18 cellular contexts compared by ENCODE assay signal in genomic region chr17:33945641-33946546, GRCh38.
A peak's percentile ranks its signal among the peaks of the same experiment; 100 is the strongest.
DNase-seq lines count a peak whose midpoint lies in the region; ATAC-seq, FAIRE-seq and TF ChIP-seq lines count a peak whose summit lies in the region.
"Had no signal": no experiment of that assay in that cellular context is flagged by ENCODE, and none has a peak within 500 bp of the region (broad histone marks: within the 10 kb centered on the region; RNA-seq: fewer than 3 reads in every experiment).

No MANE protein-coding gene starts in this region.

- 0 out of 2 replicates have a peak overlapping the region, but pooled peaks have one; percentile 30 for H2AFZ ChIP-seq in K562 (ENCODE audit: low read depth, low read length)
- H2AFZ ChIP-seq: GM23248 had no signal

- peak; percentile 6 for TF ChIP-seq CTCF in GM06990 (IDR thresholded peaks at IDR 0.05; ENCODE audit: insufficient read depth, low read length, poor library complexity, severe bottlenecking)
- TF ChIP-seq CTCF in K562 (IDR thresholded peaks at IDR 0.05 in 2 of 3, conservative IDR thresholded peaks at IDR 0.05 in 1 of 3; ENCODE audit: insufficient read depth in 2 of 3, low read depth in 1 of 3, low read length in 3 of 3) = peak; percentile 27 to 30 (median 29); a peak in 3 of 6 replicates
- TF ChIP-seq CTCF in progenitor cell of endocrine pancreas (IDR thresholded peaks at IDR 0.05; ENCODE audit: unreplicated experiment) = no peak
- TF ChIP-seq CTCF in right lobe of liver (IDR thresholded peaks at IDR 0.05) = no peak

- WGBS in K562 (ENCODE audit: insufficient coverage, low coverage, missing lambda C conversion rate) = 16% methylated on average over 6 of the region's 6 CpGs
- WGBS in right lobe of liver (ENCODE audit: insufficient coverage, low coverage, low lambda C conversion rate, missing lambda C conversion rate) = 26% methylated on average over 6 of the region's 6 CpGs

- DNase-seq in GM06990 (ENCODE audit: extremely low read depth, insufficient read length) = no peak
- peak; percentile 16 for DNase-seq in NCI-H69 (lab: John Stamatoyannopoulos, UW)
- DNase-seq in K562 (ENCODE audit: extremely low read depth in 1 of 4, low spot score in 3 of 4) = peak in 3 of 4 experiments; percentile 23 to 28 (median 24)
- no peak for DNase-seq in progenitor cell of endocrine pancreas (ENCODE audit: low spot score, unreplicated experiment)
- DNase-seq in kidney glomerular epithelial cell (lab: John Stamatoyannopoulos, UW) = no peak
- no peak for DNase-seq in activated CD4-positive, alpha-beta T cell treated with anti-CD3 and anti-CD28 coated beads, Interleukin-2, amount 50 U/mL, for 1 hour
- DNase-seq in right lobe of liver = no peak
- DNase-seq: CD8-positive, alpha-beta memory T cell; GM23248; NCI-H1417; NCI-H187 treated with DMSO at 0.1 percent for 48 hours; NCI-H226; NCI-H524 had no signal

- H3K36me3 Mint-ChIP-seq in progenitor cell of endocrine pancreas (ENCODE audit: insufficient read depth) = no peaks in the 10 kb centered on the region
- H3K36me3 Mint-ChIP-seq: CD8-positive, alpha-beta memory T cell had no signal

- H3K79me2 ChIP-seq in K562 (ENCODE audit: control insufficient read depth, insufficient read depth, low read length) = no peaks in the 10 kb centered on the region

- H3K27me3 Mint-ChIP-seq in progenitor cell of endocrine pancreas = peaks cover 22% of the 10 kb centered on the region

- peak overlapping the region; percentile 44 for H3K27ac Mint-ChIP-seq in progenitor cell of endocrine pancreas
- H3K27ac Mint-ChIP-seq: CD8-positive, alpha-beta memory T cell had no signal

- H3K4me1 Mint-ChIP-seq in progenitor cell of endocrine pancreas (ENCODE audit: low read depth) = peaks cover 8% of the 10 kb centered on the region
- H3K4me1 Mint-ChIP-seq: CD8-positive, alpha-beta memory T cell had no signal

- no peak for TF ChIP-seq EP300 in K562 (IDR thresholded peaks at IDR 0.05; ENCODE audit: low read length)

- no peak for TF ChIP-seq POLR2A in K562 (conservative IDR thresholded peaks at IDR 0.05)
- TF ChIP-seq POLR2A in right lobe of liver (IDR thresholded peaks at IDR 0.05) = no peak

- H3K27me3 ChIP-seq in GM06990 (replicated peaks; ENCODE audit: control insufficient read depth, insufficient read depth, low read length) = no peaks in the 10 kb centered on the region; the same call in 1 of the 2 replicates
- no peaks in the 10 kb centered on the region for H3K27me3 ChIP-seq in K562 (ENCODE audit: control insufficient read depth in 2 of 2, insufficient read depth in 2 of 2, low read length in 2 of 2)
- no peaks in the 10 kb centered on the region for H3K27me3 ChIP-seq in right lobe of liver
- H3K27me3 ChIP-seq: BLaER1 treated with 17β-estradiol and CSF1 and Interleukin-3, amounts not matched to agents 10 nM and 100 nM had no signal

- H3K9ac ChIP-seq in K562 (ENCODE audit: insufficient read depth in 1 of 2, low read depth in 2 of 2, low read length in 2 of 2) = no peak overlapping the region
- H3K9ac ChIP-seq: BLaER1 treated with 17β-estradiol and CSF1 and Interleukin-3, amounts not matched to agents 10 nM and 100 nM; GM23248 had no signal

- intact Hi-C loops in K562 (cut with micrococcal nuclease) = no loop called here
- intact Hi-C loops in right lobe of liver (cut with DNase I) = no loop called here

- H3K27ac ChIP-seq in K562 (ENCODE audit: extremely low read depth, low read depth, low read length) = no peak overlapping the region
- H3K27ac ChIP-seq in right lobe of liver = no peak overlapping the region
- H3K27ac ChIP-seq: BLaER1 treated with 17β-estradiol and CSF1 and Interleukin-3, amounts not matched to agents 10 nM and 100 nM; GM23248; SK-N-MC had no signal

- POLR2A ChIA-PET in K562 (lab: Yijun Ruan, JAX) = interaction anchor here (3.1 kb wide), 1 partner anchor 10 kb away, joined by 11 read pairs; no protein-coding TSS in a partner anchor

- no peaks in the 10 kb centered on the region for H4K20me1 ChIP-seq in K562 (replicated peaks; ENCODE audit: control insufficient read depth, insufficient read depth, low read length)
- H4K20me1 ChIP-seq: BLaER1 treated with 17β-estradiol and CSF1 and Interleukin-3, amounts not matched to agents 10 nM and 100 nM had no signal

- ATAC-seq in K562 = no peak
- no peak for ATAC-seq in right lobe of liver
- ATAC-seq: Right ventricle myocardium inferior had no signal

- H3K4me1 ChIP-seq in K562 (replicated peaks in 1 of 2; ENCODE audit: control insufficient read depth in 2 of 2, insufficient read depth in 2 of 2, low read length in 2 of 2) = peaks cover 15 to 47% of the 10 kb centered on the region in 2 experiments; a peak in 4 of 5 replicates
- H3K4me1 ChIP-seq in right lobe of liver = no peaks in the 10 kb centered on the region
- H3K4me1 ChIP-seq: BLaER1 treated with 17β-estradiol and CSF1 and Interleukin-3, amounts not matched to agents 10 nM and 100 nM had no signal

- no peak overlapping the region for H3K4me3 Mint-ChIP-seq in progenitor cell of endocrine pancreas (ENCODE audit: low read depth)
- H3K4me3 Mint-ChIP-seq: CD8-positive, alpha-beta memory T cell had no signal

- H3K36me3 ChIP-seq in GM06990 (ENCODE audit: control insufficient read depth, insufficient read depth, low read length) (no peaks in the 10 kb centered on the region), K562 (ENCODE audit: control insufficient read depth, insufficient read depth, low read length) (no peaks in the 10 kb centered on the region), right lobe of liver (no peaks in the 10 kb centered on the region)
- H3K36me3 ChIP-seq: BLaER1 treated with 17β-estradiol and CSF1 and Interleukin-3, amounts not matched to agents 10 nM and 100 nM had no signal

- no peak overlapping the region for H3K4me2 ChIP-seq in K562 (ENCODE audit: insufficient read depth, low read length)
- H3K4me2 ChIP-seq: BLaER1 treated with 17β-estradiol and CSF1 and Interleukin-3, amounts not matched to agents 10 nM and 100 nM had no signal

- H3K9me3 ChIP-seq in K562 (replicated peaks; ENCODE audit: control insufficient read depth, insufficient read depth, low read depth, low read length) (no peaks in the 10 kb centered on the region), right lobe of liver (no peaks in the 10 kb centered on the region)
- H3K9me3 ChIP-seq: BLaER1 treated with 17β-estradiol and CSF1 and Interleukin-3, amounts not matched to agents 10 nM and 100 nM had no signal

- H3K4me3 ChIP-seq in GM06990 (replicated peaks; ENCODE audit: low read depth, low read length) (no peak overlapping the region), K562 (no peak overlapping the region), right lobe of liver (no peak overlapping the region)
- H3K4me3 ChIP-seq: BLaER1 treated with 17β-estradiol and CSF1 and Interleukin-3, amounts not matched to agents 10 nM and 100 nM; GM23248; SK-N-MC had no signal

- no TSS peak for BruUV-seq in K562 (replicated peaks; lab: Mats Ljungman, UMichigan)

- H3K9me1 ChIP-seq in K562 (ENCODE audit: control insufficient read depth, insufficient read depth, low read length) = no peaks in the 10 kb centered on the region

- no peaks in the 10 kb centered on the region for H3K9me3 Mint-ChIP-seq in progenitor cell of endocrine pancreas (ENCODE audit: low read depth)
- H3K9me3 Mint-ChIP-seq: CD8-positive, alpha-beta memory T cell had no signal

- CTCF ChIA-PET in K562 (lab: Yijun Ruan, JAX; ENCODE audit: low intra/inter-chr PET ratio) = no interaction called here

- peak in 1 of 2 experiments; percentile 59; a peak in 2 of 4 replicates for TF ChIP-seq RAD21 in K562 (CRISPR knock-in tag; conservative IDR thresholded peaks at IDR 0.05 in 1 of 2, IDR thresholded peaks at IDR 0.05 in 1 of 2)

- FAIRE-seq in K562 (lab: Jason Lieb, UNC) = no peak
- FAIRE-seq: D721Med, RCC 7860 had no signal

- in situ Hi-C loops in K562 (cut with MboI) = loop anchor here (5.0 kb wide), 1 partner anchor 164 kb away; no protein-coding TSS in a partner anchor

TF ChIP-seq in K562, 482 proteins besides CTCF, POLR2A, EP300 and RAD21 (continues in another document):
- TF ChIP-seq HES1 (IDR thresholded peaks at IDR 0.05; ENCODE audit: low read depth) = no peak
- TF ChIP-seq, protein P1, sequence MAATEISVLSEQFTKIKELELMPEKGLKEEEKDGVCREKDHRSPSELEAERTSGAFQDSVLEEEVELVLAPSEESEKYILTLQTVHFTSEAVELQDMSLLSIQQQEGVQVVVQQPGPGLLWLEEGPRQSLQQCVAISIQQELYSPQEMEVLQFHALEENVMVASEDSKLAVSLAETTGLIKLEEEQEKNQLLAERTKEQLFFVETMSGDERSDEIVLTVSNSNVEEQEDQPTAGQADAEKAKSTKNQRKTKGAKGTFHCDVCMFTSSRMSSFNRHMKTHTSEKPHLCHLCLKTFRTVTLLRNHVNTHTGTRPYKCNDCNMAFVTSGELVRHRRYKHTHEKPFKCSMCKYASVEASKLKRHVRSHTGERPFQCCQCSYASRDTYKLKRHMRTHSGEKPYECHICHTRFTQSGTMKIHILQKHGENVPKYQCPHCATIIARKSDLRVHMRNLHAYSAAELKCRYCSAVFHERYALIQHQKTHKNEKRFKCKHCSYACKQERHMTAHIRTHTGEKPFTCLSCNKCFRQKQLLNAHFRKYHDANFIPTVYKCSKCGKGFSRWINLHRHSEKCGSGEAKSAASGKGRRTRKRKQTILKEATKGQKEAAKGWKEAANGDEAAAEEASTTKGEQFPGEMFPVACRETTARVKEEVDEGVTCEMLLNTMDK (IDR thresholded peaks at IDR 0.05; ENCODE audit: borderline replicate concordance, insufficient read depth, low read depth, low read length, poor library complexity, severe bottlenecking) = peak; percentile 14
- 0 out of 2 replicates have a peak, but pooled peaks have one; percentile 13 for TF ChIP-seq MAFG (tag; conservative IDR thresholded peaks at IDR 0.05)
- 0 out of 2 replicates have a peak, but pooled peaks have one; percentile 14 for TF ChIP-seq C11orf30 (IDR thresholded peaks at IDR 0.05; ENCODE audit: low read depth)

Comparison
In these comparisons a context has a peak if more than half of its experiments do, and no peak if none do; other contexts are left out.
1. DNase-seq: peak in NCI-H69 (single experiment) and K562 (3 of 4); none in GM06990 (single experiment), progenitor cell of endocrine pancreas (single experiment), kidney glomerular epithelial cell (single experiment), activated CD4-positive, alpha-beta T cell treated with anti-CD3 and anti-CD28 coated beads, Interleukin-2, amount 50 U/mL, for 1 hour (single experiment) and right lobe of liver (0 of 3).
2. CTCF ChIP-seq: peak in GM06990 (single experiment) and K562 (3 of 3); none in progenitor cell of endocrine pancreas (single experiment) and right lobe of liver (0 of 4).